In genomic region chr19:11813801-11814706, GRCh38 we compare ENCODE assay signal across 8 cellular contexts. TPM values are rescaled to one million over a fixed set of nuclear protein-coding genes. Genes with fewer than 3 reads are reported as not detected.
A peak's percentile ranks its signal among the peaks of the same experiment; 100 is the strongest.
DNase-seq lines count a peak whose midpoint lies in the region; ATAC-seq and TF ChIP-seq lines count a peak whose summit lies in the region.

Gene ZNF440, plus strand, starts transcription at chr19:11814273. Its CDS starts 175 bp downstream, at chr19:11814448.

- CTCF ChIA-PET in CD8-positive, alpha-beta memory T cell (lab: Charles Lee), result interaction anchor here (0.8 to 3.8 kb wide), 4 partner anchors 16 to 174 kb away, joined by 3 to 30 read pairs (median 4); partner anchors contain the start of gene ZNF491

- ATAC-seq in GM19455 (IDR thresholded peaks at IDR 0.05; ENCODE audit: unreplicated experiment), result peak; percentile 97

- peak within 1 kb of the TSS; percentile 76 for H3K27ac ChIP-seq in CD8-positive, alpha-beta memory T cell (ENCODE audit: low read depth, low read length)

- peaks cover 8 to 24% (median 13%) of the 10 kb centered on the region in 3 donors for H3K36me3 Mint-ChIP-seq in CD8-positive, alpha-beta memory T cell

- DNase-seq in CD8-positive, alpha-beta memory T cell, result peak; percentile 72 to 85 (median 79)
- peak; percentile 96 for DNase-seq in HPDE6-E6E7 (ENCODE audit: extremely low spot score)
- DNase-seq in NT2/D1 (ENCODE audit: low read depth, low spot score), result peak; percentile 96
- DNase-seq in activated CD8-positive, alpha-beta memory T cell treated with anti-CD3 and anti-CD28 coated beads, Interleukin-2, amount 50 U/mL, for 48 hours, result peak; percentile 92
- DNase-seq in epithelial cell of esophagus (ENCODE audit: low read depth), result peak; percentile 97
- peak; percentile 86 to 87 for DNase-seq in stimulated activated CD8-positive, alpha-beta memory T cell treated with anti-CD3 and anti-CD28 coated beads, Interleukin-2, amount 100 ng/mL, for 48 hours (ENCODE audit: low read depth in 2 of 2)

- TF ChIP-seq CTCF in epithelial cell of esophagus (IDR thresholded peaks at IDR 0.05; ENCODE audit: insufficient read depth, low read depth, low read length, missing control alignments), result no peak

- H3K4me1 Mint-ChIP-seq in CD8-positive, alpha-beta memory T cell, result peaks cover 21 to 43% (median 24%) of the 10 kb centered on the region in 3 donors

- peak within 1 kb of the TSS; percentile 89 to 96 (median 94) for H3K4me3 Mint-ChIP-seq in CD8-positive, alpha-beta memory T cell

- no peaks in the 10 kb centered on the region for H3K9me3 ChIP-seq in CD8-positive, alpha-beta memory T cell (ENCODE audit: low read length)
- no peaks in the 10 kb centered on the region for H3K9me3 ChIP-seq in NT2/D1 (ENCODE audit: insufficient read depth, low read length)
- H3K9me3 ChIP-seq in mononuclear cell (ENCODE audit: low read depth, low read length), result no peaks in the 10 kb centered on the region

- H3K27me3 Mint-ChIP-seq in CD8-positive, alpha-beta memory T cell, result no peaks in the 10 kb centered on the region

- H3K9me3 Mint-ChIP-seq in CD8-positive, alpha-beta memory T cell, result peaks cover 0 to 28% (median 7%) of the 10 kb centered on the region in 5 donors

- H3K4me3 ChIP-seq in CD8-positive, alpha-beta memory T cell (ENCODE audit: low read length), result peak within 1 kb of the TSS; percentile 81
- peak within 1 kb of the TSS; percentile 99 for H3K4me3 ChIP-seq in NT2/D1 (ENCODE audit: insufficient read length, low read depth)
- H3K4me3 ChIP-seq in epithelial cell of esophagus (ENCODE audit: low read length), result peak within 1 kb of the TSS; percentile 83
- peak within 1 kb of the TSS; percentile 93 for H3K4me3 ChIP-seq in mononuclear cell (ENCODE audit: low read length)

- no peaks in the 10 kb centered on the region for H3K27me3 ChIP-seq in CD8-positive, alpha-beta memory T cell (ENCODE audit: insufficient read depth, low read length, poor library complexity, severe bottlenecking)
- peaks cover 6% of the 10 kb centered on the region for H3K27me3 ChIP-seq in NT2/D1 (ENCODE audit: insufficient read depth, insufficient read length)
- no peaks in the 10 kb centered on the region for H3K27me3 ChIP-seq in mononuclear cell (ENCODE audit: insufficient read depth, low read length)

- peak within 1 kb of the TSS; percentile 23 to 96 (median 83) for H3K27ac Mint-ChIP-seq in CD8-positive, alpha-beta memory T cell

- peak within 1 kb of the TSS; percentile 97 for H3K9ac ChIP-seq in NT2/D1 (ENCODE audit: insufficient read length, low read depth)

- POLR2A ChIA-PET in CD8-positive, alpha-beta memory T cell (lab: Charles Lee), result interaction anchor here (1.0 kb wide), 1 partner anchor 15 kb away, joined by 3 read pairs; no protein-coding TSS in a partner anchor

- no peaks in the 10 kb centered on the region for H3K36me3 ChIP-seq in CD8-positive, alpha-beta memory T cell (ENCODE audit: insufficient read depth, low read length)
- H3K36me3 ChIP-seq in NT2/D1 (ENCODE audit: insufficient read depth, insufficient read length, low read length), result peaks cover 20% of the 10 kb centered on the region

- H3K4me1 ChIP-seq in CD8-positive, alpha-beta memory T cell (ENCODE audit: insufficient read depth, low read length), result peaks cover 4% of the 10 kb centered on the region
- H3K4me1 ChIP-seq in NT2/D1 (ENCODE audit: insufficient read depth, insufficient read length), result no peaks in the 10 kb centered on the region
- H3K4me1 ChIP-seq in mononuclear cell (ENCODE audit: insufficient read depth, low read length), result peaks cover 14% of the 10 kb centered on the region

RNA-seq across cellular contexts. Expression of gene ZNF440, which starts in this region (rescaled TPM):
- total RNA-seq in CD8-positive, alpha-beta memory T cell, result 1 to 10 TPM; 6.3 to 8.4 TPM
- polyA plus RNA-seq in CD8-positive, alpha-beta memory T cell, result 3.2 TPM
- total RNA-seq in mononuclear cell, result 9.1 TPM

Comparison
In these comparisons a context has a peak if more than half of its experiments do, and no peak if none do; other contexts are left out.
1. Peak in every context shown above with its lines: DNase-seq, ATAC-seq, H3K4me3 ChIP-seq and H3K27ac ChIP-seq.